11 cellular contexts compared by ENCODE assay signal in the genomic region with DNA sequence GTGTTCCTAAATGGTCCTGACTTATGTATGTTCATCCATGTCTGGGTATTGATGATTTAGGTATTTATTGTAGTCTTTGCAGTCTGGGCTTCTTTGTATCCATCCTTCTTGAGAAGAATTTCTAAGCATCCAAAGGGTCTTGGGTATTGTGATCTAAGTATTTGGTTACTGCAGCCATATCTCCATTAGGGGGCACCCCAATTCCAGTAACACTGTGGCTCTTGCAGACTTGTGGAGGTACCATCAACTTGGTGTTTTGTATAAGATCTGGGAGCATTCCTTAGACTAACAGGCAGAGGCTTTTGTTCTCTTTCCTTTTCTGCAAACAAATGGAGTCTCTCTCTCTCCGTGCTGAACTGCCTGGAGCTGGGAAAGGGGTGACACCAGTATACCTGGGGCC.
DNase-seq lines count a peak whose midpoint lies in the region; ATAC-seq and TF ChIP-seq lines count a peak whose summit lies in the region.
"Had no signal": no experiment of that assay in that cellular context is flagged by ENCODE, and none has a peak within 500 bp of the region (broad histone marks: within the 10 kb centered on the region; RNA-seq: fewer than 3 reads in every experiment).

No MANE protein-coding gene starts in this region.

- no peak for TF ChIP-seq CTCF in HFF-Myc (IDR thresholded peaks at IDR 0.05; ENCODE audit: low read depth, low read length, missing control alignments)

- peaks cover 6 to 7% of the 10 kb centered on the region in 2 donors for H3K9me3 Mint-ChIP-seq in effector memory CD8-positive, alpha-beta T cell

- peaks cover 0 to 4% of the 10 kb centered on the region in 2 donors for H3K27me3 Mint-ChIP-seq in effector memory CD8-positive, alpha-beta T cell
- H3K27me3 Mint-ChIP-seq: activated T-helper 17 cell treated with anti-CD3 and anti-CD28 coated beads, Interleukin-2, amount 50 U/mL, for 72 hours; CD4-positive, alpha-beta T cell had no signal

- no peak overlapping the region for H3K4me3 ChIP-seq in HFF-Myc (replicated peaks; ENCODE audit: low read depth, low read length)

- H3K36me3 Mint-ChIP-seq in effector memory CD8-positive, alpha-beta T cell (ENCODE audit: insufficient read depth), result no peaks in the 10 kb centered on the region

- peak; percentile 1 for DNase-seq in SKM-1 treated with dmso at 0.1 percent for 144 hours (lab: John Stamatoyannopoulos, UW; ENCODE audit: unreplicated experiment)
- DNase-seq in SKM-1 (lab: John Stamatoyannopoulos, UW; ENCODE audit: unreplicated experiment), result no peak
- DNase-seq in HFF-Myc (ENCODE audit: extremely low read depth, low read depth), result peak; percentile 0
- DNase-seq in activated naive CD4-positive, alpha-beta T cell treated with anti-CD3 and anti-CD28 coated beads, Interleukin-2, amount 50 U/mL, for 16 hours, result peak; percentile 10
- peak; percentile 39 to 51 for DNase-seq in lung microvascular endothelial cell (ENCODE audit: low read depth in 2 of 2)
- DNase-seq in effector memory CD8-positive, alpha-beta T cell, result no peak
- no peak for DNase-seq in GM19240 (ENCODE audit: insufficient read length, low spot score)
- DNase-seq in T1000 (lab: John Stamatoyannopoulos, UW), result no peak
- DNase-seq: CD4-positive, alpha-beta T cell; NCI-H446 treated with DMSO at 0.1 percent for 48 hours had no signal

- no peak overlapping the region for H3K4me3 Mint-ChIP-seq in effector memory CD8-positive, alpha-beta T cell
- H3K4me3 Mint-ChIP-seq: activated T-helper 17 cell treated with anti-CD3 and anti-CD28 coated beads, Interleukin-2, amount 50 U/mL, for 72 hours; CD4-positive, alpha-beta T cell had no signal

- no peak overlapping the region for H3K27ac Mint-ChIP-seq in effector memory CD8-positive, alpha-beta T cell
- H3K27ac Mint-ChIP-seq: activated T-helper 17 cell treated with anti-CD3 and anti-CD28 coated beads, Interleukin-2, amount 50 U/mL, for 72 hours; CD4-positive, alpha-beta T cell had no signal

- ATAC-seq in effector memory CD8-positive, alpha-beta T cell (replicated peaks), result no peak
- ATAC-seq: activated T-helper 17 cell treated with anti-CD3 and anti-CD28 coated beads, Interleukin-2, amount 50 U/mL, for 72 hours had no signal

- H3K4me1 Mint-ChIP-seq in effector memory CD8-positive, alpha-beta T cell (ENCODE audit: low read depth in 2 of 2), result no peaks in the 10 kb centered on the region
- H3K4me1 Mint-ChIP-seq: activated T-helper 17 cell treated with anti-CD3 and anti-CD28 coated beads, Interleukin-2, amount 50 U/mL, for 72 hours had no signal

Comparison
In these comparisons a context has a peak if more than half of its experiments do, and no peak if none do; other contexts are left out.
1. DNase-seq: peak in SKM-1 treated with dmso at 0.1 percent for 144 hours (single experiment), HFF-Myc (single experiment), activated naive CD4-positive, alpha-beta T cell treated with anti-CD3 and anti-CD28 coated beads, Interleukin-2, amount 50 U/mL, for 16 hours (single experiment) and lung microvascular endothelial cell (2 of 2); none in SKM-1 (single experiment), effector memory CD8-positive, alpha-beta T cell (0 of 3), GM19240 (single experiment) and T1000 (single experiment).